2 cellular contexts compared by ENCODE assay signal in the genomic region with DNA sequence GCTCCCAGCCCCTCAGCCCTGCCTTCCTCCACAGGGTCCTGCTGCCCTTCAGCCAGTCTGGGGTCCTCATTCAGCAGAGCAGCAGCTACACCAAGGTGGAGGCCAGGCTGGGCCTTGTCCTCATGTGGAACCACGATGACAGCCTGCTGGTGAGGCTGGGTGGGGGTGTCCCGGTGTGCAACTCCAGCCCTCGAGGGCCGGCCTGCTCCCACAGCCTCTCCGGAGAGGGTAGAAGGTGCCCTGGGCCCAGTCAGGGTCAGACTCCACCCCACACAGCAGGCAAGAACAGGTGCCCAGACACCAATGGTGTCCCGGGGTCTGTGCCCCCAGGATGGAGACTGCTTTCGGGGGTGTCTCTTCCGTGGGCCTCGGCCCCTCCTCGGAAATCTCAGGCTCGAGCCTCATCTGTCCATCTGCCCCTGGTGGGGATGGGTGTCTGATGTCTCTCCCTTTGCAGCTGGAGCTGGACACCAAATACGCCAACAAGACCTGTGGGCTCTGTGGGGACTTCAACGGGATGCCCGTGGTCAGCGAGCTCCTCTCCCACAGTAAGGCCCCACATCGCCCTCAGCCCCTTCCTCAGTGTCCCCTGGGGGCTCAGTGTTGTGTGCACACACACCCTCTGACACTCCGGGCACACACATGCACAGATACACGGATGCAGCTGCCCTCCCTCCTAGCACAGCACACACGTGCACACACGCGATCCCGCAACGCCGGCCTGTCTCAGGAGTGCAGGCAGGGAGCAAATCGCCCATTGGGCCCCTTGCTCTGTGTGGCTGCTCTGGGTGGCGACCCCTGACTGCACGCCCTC.
TF ChIP-seq lines count a peak whose summit lies in the region.

No MANE protein-coding gene starts in this region.

TF ChIP-seq in SK-N-SH, 30 proteins besides CTCF, POLR2A, EP300 and RAD21:
- TF ChIP-seq EZH2phosphoT487 (IDR thresholded peaks at IDR 0.05; ENCODE audit: borderline replicate concordance, low read depth): no peak
- TF ChIP-seq, protein P1, sequence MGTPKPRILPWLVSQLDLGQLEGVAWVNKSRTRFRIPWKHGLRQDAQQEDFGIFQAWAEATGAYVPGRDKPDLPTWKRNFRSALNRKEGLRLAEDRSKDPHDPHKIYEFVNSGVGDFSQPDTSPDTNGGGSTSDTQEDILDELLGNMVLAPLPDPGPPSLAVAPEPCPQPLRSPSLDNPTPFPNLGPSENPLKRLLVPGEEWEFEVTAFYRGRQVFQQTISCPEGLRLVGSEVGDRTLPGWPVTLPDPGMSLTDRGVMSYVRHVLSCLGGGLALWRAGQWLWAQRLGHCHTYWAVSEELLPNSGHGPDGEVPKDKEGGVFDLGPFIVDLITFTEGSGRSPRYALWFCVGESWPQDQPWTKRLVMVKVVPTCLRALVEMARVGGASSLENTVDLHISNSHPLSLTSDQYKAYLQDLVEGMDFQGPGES (IDR thresholded peaks at IDR 0.05; ENCODE audit: low read depth, low read length): no peak
- TF ChIP-seq, protein P2, sequence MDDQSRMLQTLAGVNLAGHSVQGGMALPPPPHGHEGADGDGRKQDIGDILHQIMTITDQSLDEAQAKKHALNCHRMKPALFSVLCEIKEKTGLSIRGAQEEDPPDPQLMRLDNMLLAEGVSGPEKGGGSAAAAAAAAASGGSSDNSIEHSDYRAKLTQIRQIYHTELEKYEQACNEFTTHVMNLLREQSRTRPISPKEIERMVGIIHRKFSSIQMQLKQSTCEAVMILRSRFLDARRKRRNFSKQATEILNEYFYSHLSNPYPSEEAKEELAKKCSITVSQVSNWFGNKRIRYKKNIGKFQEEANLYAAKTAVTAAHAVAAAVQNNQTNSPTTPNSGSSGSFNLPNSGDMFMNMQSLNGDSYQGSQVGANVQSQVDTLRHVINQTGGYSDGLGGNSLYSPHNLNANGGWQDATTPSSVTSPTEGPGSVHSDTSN (IDR thresholded peaks at IDR 0.05): no peak
- no peak for TF ChIP-seq RXRA (IDR thresholded peaks at IDR 0.05; ENCODE audit: borderline replicate concordance, low read depth)
- no peak for TF ChIP-seq NRF1 (IDR thresholded peaks at IDR 0.05; ENCODE audit: low read depth, low read length)
- TF ChIP-seq YY1 (IDR thresholded peaks at IDR 0.05; ENCODE audit: low read depth): no peak
- TF ChIP-seq, protein P3, sequence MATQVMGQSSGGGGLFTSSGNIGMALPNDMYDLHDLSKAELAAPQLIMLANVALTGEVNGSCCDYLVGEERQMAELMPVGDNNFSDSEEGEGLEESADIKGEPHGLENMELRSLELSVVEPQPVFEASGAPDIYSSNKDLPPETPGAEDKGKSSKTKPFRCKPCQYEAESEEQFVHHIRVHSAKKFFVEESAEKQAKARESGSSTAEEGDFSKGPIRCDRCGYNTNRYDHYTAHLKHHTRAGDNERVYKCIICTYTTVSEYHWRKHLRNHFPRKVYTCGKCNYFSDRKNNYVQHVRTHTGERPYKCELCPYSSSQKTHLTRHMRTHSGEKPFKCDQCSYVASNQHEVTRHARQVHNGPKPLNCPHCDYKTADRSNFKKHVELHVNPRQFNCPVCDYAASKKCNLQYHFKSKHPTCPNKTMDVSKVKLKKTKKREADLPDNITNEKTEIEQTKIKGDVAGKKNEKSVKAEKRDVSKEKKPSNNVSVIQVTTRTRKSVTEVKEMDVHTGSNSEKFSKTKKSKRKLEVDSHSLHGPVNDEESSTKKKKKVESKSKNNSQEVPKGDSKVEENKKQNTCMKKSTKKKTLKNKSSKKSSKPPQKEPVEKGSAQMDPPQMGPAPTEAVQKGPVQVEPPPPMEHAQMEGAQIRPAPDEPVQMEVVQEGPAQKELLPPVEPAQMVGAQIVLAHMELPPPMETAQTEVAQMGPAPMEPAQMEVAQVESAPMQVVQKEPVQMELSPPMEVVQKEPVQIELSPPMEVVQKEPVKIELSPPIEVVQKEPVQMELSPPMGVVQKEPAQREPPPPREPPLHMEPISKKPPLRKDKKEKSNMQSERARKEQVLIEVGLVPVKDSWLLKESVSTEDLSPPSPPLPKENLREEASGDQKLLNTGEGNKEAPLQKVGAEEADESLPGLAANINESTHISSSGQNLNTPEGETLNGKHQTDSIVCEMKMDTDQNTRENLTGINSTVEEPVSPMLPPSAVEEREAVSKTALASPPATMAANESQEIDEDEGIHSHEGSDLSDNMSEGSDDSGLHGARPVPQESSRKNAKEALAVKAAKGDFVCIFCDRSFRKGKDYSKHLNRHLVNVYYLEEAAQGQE (IDR thresholded peaks at IDR 0.05; ENCODE audit: low read depth, low read length): no peak
- TF ChIP-seq, protein P4, sequence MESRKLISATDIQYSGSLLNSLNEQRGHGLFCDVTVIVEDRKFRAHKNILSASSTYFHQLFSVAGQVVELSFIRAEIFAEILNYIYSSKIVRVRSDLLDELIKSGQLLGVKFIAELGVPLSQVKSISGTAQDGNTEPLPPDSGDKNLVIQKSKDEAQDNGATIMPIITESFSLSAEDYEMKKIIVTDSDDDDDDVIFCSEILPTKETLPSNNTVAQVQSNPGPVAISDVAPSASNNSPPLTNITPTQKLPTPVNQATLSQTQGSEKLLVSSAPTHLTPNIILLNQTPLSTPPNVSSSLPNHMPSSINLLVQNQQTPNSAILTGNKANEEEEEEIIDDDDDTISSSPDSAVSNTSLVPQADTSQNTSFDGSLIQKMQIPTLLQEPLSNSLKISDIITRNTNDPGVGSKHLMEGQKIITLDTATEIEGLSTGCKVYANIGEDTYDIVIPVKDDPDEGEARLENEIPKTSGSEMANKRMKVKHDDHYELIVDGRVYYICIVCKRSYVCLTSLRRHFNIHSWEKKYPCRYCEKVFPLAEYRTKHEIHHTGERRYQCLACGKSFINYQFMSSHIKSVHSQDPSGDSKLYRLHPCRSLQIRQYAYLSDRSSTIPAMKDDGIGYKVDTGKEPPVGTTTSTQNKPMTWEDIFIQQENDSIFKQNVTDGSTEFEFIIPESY (IDR thresholded peaks at IDR 0.05; ENCODE audit: borderline replicate concordance, low read depth): no peak
- TF ChIP-seq TAF1 (IDR thresholded peaks at IDR 0.05; ENCODE audit: borderline replicate concordance, low read depth, low read length): no peak
- TF ChIP-seq MXI1 (IDR thresholded peaks at IDR 0.05; ENCODE audit: low read depth, low read length): no peak
- TF ChIP-seq RFX5 (IDR thresholded peaks at IDR 0.05; ENCODE audit: low read length): no peak
- no peak for TF ChIP-seq SIN3A (IDR thresholded peaks at IDR 0.05; ENCODE audit: borderline replicate concordance, low read depth, low read length)
- no peak for TF ChIP-seq FOXM1 (IDR thresholded peaks at IDR 0.05; ENCODE audit: low read depth)
- no peak for TF ChIP-seq CHD2 (IDR thresholded peaks at IDR 0.05; ENCODE audit: low read length, partially characterized antibody)
- TF ChIP-seq RCOR1 (IDR thresholded peaks at IDR 0.05; ENCODE audit: low read length): no peak

TF ChIP-seq in SK-N-SH treated with all-trans-retinoic acid at 6 μM for 48 hours, 23 proteins besides CTCF, POLR2A, EP300 and RAD21:
- TF ChIP-seq, protein P5, sequence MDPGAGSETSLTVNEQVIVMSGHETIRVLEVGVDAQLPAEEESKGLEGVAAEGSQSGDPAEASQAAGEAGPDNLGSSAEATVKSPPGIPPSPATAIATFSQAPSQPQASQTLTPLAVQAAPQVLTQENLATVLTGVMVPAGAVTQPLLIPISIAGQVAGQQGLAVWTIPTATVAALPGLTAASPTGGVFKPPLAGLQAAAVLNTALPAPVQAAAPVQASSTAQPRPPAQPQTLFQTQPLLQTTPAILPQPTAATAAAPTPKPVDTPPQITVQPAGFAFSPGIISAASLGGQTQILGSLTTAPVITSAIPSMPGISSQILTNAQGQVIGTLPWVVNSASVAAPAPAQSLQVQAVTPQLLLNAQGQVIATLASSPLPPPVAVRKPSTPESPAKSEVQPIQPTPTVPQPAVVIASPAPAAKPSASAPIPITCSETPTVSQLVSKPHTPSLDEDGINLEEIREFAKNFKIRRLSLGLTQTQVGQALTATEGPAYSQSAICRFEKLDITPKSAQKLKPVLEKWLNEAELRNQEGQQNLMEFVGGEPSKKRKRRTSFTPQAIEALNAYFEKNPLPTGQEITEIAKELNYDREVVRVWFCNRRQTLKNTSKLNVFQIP (CRISPR knock-in tag; IDR thresholded peaks at IDR 0.05; ENCODE audit: borderline replicate concordance, low read depth): no peak
- TF ChIP-seq BACH2 (CRISPR knock-in tag; IDR thresholded peaks at IDR 0.05; ENCODE audit: borderline replicate concordance) (no peak), CSDC2 (CRISPR knock-in tag; IDR thresholded peaks at IDR 0.05) (no peak), ZNF8 (CRISPR knock-in tag; IDR thresholded peaks at IDR 0.05) (no peak), OSR1 (CRISPR knock-in tag; IDR thresholded peaks at IDR 0.05) (no peak), SNAI2 (CRISPR knock-in tag; IDR thresholded peaks at IDR 0.05) (no peak), ARNTL (CRISPR knock-in tag; IDR thresholded peaks at IDR 0.05; ENCODE audit: borderline replicate concordance, low read depth) (no peak), ZFP30 (CRISPR knock-in tag; IDR thresholded peaks at IDR 0.05) (no peak), ISL1 (CRISPR knock-in tag; IDR thresholded peaks at IDR 0.05) (no peak), PPARA (CRISPR knock-in tag; IDR thresholded peaks at IDR 0.05; ENCODE audit: borderline replicate concordance) (no peak), RARB (CRISPR knock-in tag; IDR thresholded peaks at IDR 0.05) (no peak), ZFP3 (CRISPR knock-in tag; IDR thresholded peaks at IDR 0.05) (no peak), ZC3H10 (CRISPR knock-in tag; IDR thresholded peaks at IDR 0.05) (no peak)
- TF ChIP-seq, protein P6, sequence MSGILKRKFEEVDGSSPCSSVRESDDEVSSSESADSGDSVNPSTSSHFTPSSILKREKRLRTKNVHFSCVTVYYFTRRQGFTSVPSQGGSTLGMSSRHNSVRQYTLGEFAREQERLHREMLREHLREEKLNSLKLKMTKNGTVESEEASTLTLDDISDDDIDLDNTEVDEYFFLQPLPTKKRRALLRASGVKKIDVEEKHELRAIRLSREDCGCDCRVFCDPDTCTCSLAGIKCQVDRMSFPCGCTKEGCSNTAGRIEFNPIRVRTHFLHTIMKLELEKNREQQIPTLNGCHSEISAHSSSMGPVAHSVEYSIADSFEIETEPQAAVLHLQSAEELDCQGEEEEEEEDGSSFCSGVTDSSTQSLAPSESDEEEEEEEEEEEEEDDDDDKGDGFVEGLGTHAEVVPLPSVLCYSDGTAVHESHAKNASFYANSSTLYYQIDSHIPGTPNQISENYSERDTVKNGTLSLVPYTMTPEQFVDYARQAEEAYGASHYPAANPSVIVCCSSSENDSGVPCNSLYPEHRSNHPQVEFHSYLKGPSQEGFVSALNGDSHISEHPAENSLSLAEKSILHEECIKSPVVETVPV (CRISPR knock-in tag; IDR thresholded peaks at IDR 0.05): no peak
- TF ChIP-seq, protein P7, sequence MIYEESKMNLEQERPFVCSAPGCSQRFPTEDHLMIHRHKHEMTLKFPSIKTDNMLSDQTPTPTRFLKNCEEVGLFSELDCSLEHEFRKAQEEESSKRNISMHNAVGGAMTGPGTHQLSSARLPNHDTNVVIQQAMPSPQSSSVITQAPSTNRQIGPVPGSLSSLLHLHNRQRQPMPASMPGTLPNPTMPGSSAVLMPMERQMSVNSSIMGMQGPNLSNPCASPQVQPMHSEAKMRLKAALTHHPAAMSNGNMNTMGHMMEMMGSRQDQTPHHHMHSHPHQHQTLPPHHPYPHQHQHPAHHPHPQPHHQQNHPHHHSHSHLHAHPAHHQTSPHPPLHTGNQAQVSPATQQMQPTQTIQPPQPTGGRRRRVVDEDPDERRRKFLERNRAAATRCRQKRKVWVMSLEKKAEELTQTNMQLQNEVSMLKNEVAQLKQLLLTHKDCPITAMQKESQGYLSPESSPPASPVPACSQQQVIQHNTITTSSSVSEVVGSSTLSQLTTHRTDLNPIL (CRISPR knock-in tag; IDR thresholded peaks at IDR 0.05; ENCODE audit: low read depth): no peak
- TF ChIP-seq, protein P8, sequence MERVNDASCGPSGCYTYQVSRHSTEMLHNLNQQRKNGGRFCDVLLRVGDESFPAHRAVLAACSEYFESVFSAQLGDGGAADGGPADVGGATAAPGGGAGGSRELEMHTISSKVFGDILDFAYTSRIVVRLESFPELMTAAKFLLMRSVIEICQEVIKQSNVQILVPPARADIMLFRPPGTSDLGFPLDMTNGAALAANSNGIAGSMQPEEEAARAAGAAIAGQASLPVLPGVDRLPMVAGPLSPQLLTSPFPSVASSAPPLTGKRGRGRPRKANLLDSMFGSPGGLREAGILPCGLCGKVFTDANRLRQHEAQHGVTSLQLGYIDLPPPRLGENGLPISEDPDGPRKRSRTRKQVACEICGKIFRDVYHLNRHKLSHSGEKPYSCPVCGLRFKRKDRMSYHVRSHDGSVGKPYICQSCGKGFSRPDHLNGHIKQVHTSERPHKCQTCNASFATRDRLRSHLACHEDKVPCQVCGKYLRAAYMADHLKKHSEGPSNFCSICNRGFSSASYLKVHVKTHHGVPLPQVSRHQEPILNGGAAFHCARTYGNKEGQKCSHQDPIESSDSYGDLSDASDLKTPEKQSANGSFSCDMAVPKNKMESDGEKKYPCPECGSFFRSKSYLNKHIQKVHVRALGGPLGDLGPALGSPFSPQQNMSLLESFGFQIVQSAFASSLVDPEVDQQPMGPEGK (CRISPR knock-in tag; IDR thresholded peaks at IDR 0.05; ENCODE audit: borderline replicate concordance): no peak
